ENCODE assay signal across 12 cellular contexts in the genomic region with DNA sequence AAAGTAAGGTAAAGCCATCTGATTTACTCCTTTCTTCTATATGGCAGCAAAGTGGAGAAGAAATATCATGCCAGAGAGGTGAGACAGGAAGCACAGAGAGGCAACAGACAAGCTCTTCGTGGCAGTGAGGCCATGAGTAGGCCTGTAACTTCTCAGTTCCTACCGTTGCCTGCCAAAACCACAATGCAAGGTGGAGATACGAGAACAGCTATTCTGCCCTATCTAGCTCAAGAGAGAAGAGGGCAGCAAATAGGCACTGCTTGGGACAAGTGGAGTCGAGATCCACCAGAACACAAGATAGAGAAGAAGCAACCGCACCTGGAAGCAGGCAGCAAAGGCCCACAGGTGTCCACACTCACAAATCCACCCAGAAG. TPM values are rescaled to one million over a fixed set of nuclear protein-coding genes. Genes with fewer than 3 reads are reported as not detected.
A peak's percentile ranks its signal among the peaks of the same experiment; 100 is the strongest.
DNase-seq lines count a peak whose midpoint lies in the region; ATAC-seq and TF ChIP-seq lines count a peak whose summit lies in the region.
"Had no signal": no experiment of that assay in that cellular context is flagged by ENCODE, and none has a peak within 500 bp of the region (broad histone marks: within the 10 kb centered on the region; RNA-seq: fewer than 3 reads in every experiment).

No MANE protein-coding gene starts in this region.

- H3K4me3 ChIP-seq in CD4-positive, CD25-positive, alpha-beta regulatory T cell (ENCODE audit: low read depth, low read length) = no peak overlapping the region
- H3K4me3 ChIP-seq in mammary epithelial cell (replicated peaks in 1 of 3; ENCODE audit: insufficient read depth in 1 of 3, low read depth in 2 of 3, low read length in 3 of 3) (no peak overlapping the region), brain microvascular endothelial cell (ENCODE audit: low read depth, low read length) (no peak overlapping the region)
- H3K4me3 ChIP-seq: cardiac muscle cell had no signal

- CTCF ChIA-PET in mammary epithelial cell (lab: Charles Lee; ENCODE audit: low non-redundant PET) = interaction anchor here (0.5 kb wide), 1 partner anchor 254 kb away, joined by 3 read pairs; no protein-coding TSS in a partner anchor

- peak overlapping the region in 1 of 4 donors; percentile 56 for H3K4me3 Mint-ChIP-seq in CD4-positive, CD25-positive, alpha-beta regulatory T cell
- H3K4me3 Mint-ChIP-seq: HFFc6 had no signal

- dilution Hi-C loops in mammary epithelial cell (cut with HindIII; ENCODE audit: low sequenced_read_pairs) = no loop called here

- peaks cover 4% of the 10 kb centered on the region for H3K36me3 Mint-ChIP-seq in CD4-positive, CD25-positive, alpha-beta regulatory T cell

- H3K36me3 ChIP-seq in CD4-positive, CD25-positive, alpha-beta regulatory T cell (ENCODE audit: control insufficient read depth, insufficient read depth, low read length) = no peaks in the 10 kb centered on the region
- H3K36me3 ChIP-seq in mammary epithelial cell (ENCODE audit: insufficient read depth, low read length) (no peaks in the 10 kb centered on the region), brain microvascular endothelial cell (replicated peaks) (no peaks in the 10 kb centered on the region)
- H3K36me3 ChIP-seq: cardiac muscle cell had no signal

- ATAC-seq in CD4-positive, CD25-positive, alpha-beta regulatory T cell (ENCODE audit: low read depth in 2 of 2) = peak; percentile 43 to 74
- ATAC-seq in GM18502 (IDR thresholded peaks at IDR 0.05; ENCODE audit: poor library complexity, unreplicated experiment) (peak; percentile 68), foreskin keratinocyte (no peak), HG02571 (IDR thresholded peaks at IDR 0.05; ENCODE audit: unreplicated experiment) (no peak), esophagus mucosa (no peak)

- H4K20me1 ChIP-seq in mammary epithelial cell (ENCODE audit: insufficient read depth, low read length) = no peaks in the 10 kb centered on the region

- H3K4me2 ChIP-seq in mammary epithelial cell (ENCODE audit: insufficient read depth, low read depth, low read length) = no peak overlapping the region

- peak overlapping the region; percentile 52 to 88 (median 79) for H3K27ac Mint-ChIP-seq in CD4-positive, CD25-positive, alpha-beta regulatory T cell
- H3K27ac Mint-ChIP-seq: HFFc6 had no signal

- H3K27me3 Mint-ChIP-seq in CD4-positive, CD25-positive, alpha-beta regulatory T cell = no peaks in the 10 kb centered on the region

- peaks cover 41% of the 10 kb centered on the region for H3K79me2 ChIP-seq in mammary epithelial cell (ENCODE audit: insufficient read depth, low read length)

- peak overlapping the region; percentile 51 for H3K27ac ChIP-seq in CD4-positive, CD25-positive, alpha-beta regulatory T cell (ENCODE audit: insufficient read depth, low read length, poor library complexity, severe bottlenecking)
- H3K27ac ChIP-seq in mammary epithelial cell (ENCODE audit: insufficient read depth, low read depth, low read length) = no peak overlapping the region
- H3K27ac ChIP-seq in brain microvascular endothelial cell = no peak overlapping the region
- H3K27ac ChIP-seq in foreskin keratinocyte = no peak overlapping the region
- H3K27ac ChIP-seq: cardiac muscle cell had no signal

- H2AFZ ChIP-seq in mammary epithelial cell (ENCODE audit: low read depth, low read length) = no peak overlapping the region

- peak in 1 of 3 donors; percentile 55 for DNase-seq in CD4-positive, CD25-positive, alpha-beta regulatory T cell
- DNase-seq in OCI-M1 (lab: John Stamatoyannopoulos, UW) = peak; percentile 78
- peak; percentile 31 for DNase-seq in mammary epithelial cell
- DNase-seq in brain microvascular endothelial cell = no peak
- DNase-seq in foreskin keratinocyte = no peak
- DNase-seq: HFFc6, kidney glomerular epithelial cell, nucleus accumbens had no signal

- no peaks in the 10 kb centered on the region for H3K9me3 ChIP-seq in CD4-positive, CD25-positive, alpha-beta regulatory T cell (ENCODE audit: control insufficient read depth in 2 of 2, low read length in 2 of 2)
- H3K9me3 ChIP-seq in mammary epithelial cell (replicated peaks; ENCODE audit: insufficient read depth, low read length) = no peaks in the 10 kb centered on the region

- no peak for TF ChIP-seq CTCF in mammary epithelial cell (conservative IDR thresholded peaks at IDR 0.05 in 1 of 2, IDR thresholded peaks at IDR 0.05 in 1 of 2; ENCODE audit: extremely low read depth in 1 of 2, insufficient read depth in 1 of 2, low read depth in 1 of 2, low read length in 2 of 2)
- no peak for TF ChIP-seq CTCF in brain microvascular endothelial cell (IDR thresholded peaks at IDR 0.05; ENCODE audit: low read depth, low read length, missing control alignments)
- TF ChIP-seq CTCF in foreskin keratinocyte (conservative IDR thresholded peaks at IDR 0.05) = no peak

- intact Hi-C loops in mammary epithelial cell (cut with micrococcal nuclease) = no loop called here

- H3K27me3 ChIP-seq in CD4-positive, CD25-positive, alpha-beta regulatory T cell (ENCODE audit: control insufficient read depth, insufficient read depth, low read length) = no peaks in the 10 kb centered on the region
- H3K27me3 ChIP-seq in mammary epithelial cell (ENCODE audit: insufficient read depth, low read length) (no peaks in the 10 kb centered on the region), brain microvascular endothelial cell (replicated peaks) (no peaks in the 10 kb centered on the region), foreskin keratinocyte (no peaks in the 10 kb centered on the region)

- no TSS peak for BruUV-seq in mammary epithelial cell (replicated peaks; lab: Mats Ljungman, UMichigan)

- in situ Hi-C loops in mammary epithelial cell (cut with MboI; ENCODE audit: low sequenced_read_pairs in 2 of 2) (no loop called here), brain microvascular endothelial cell (cut with HindIII; ENCODE audit: low pct_ligation_motif_present, low sequenced_read_pairs) (no loop called here)

- peaks cover 13% of the 10 kb centered on the region for H3K4me1 ChIP-seq in CD4-positive, CD25-positive, alpha-beta regulatory T cell (ENCODE audit: control insufficient read depth, insufficient read depth, low read length, poor library complexity, severe bottlenecking)
- H3K4me1 ChIP-seq in mammary epithelial cell (ENCODE audit: insufficient read depth, low read length) (peaks cover 24% of the 10 kb centered on the region), foreskin keratinocyte (peaks cover 10% of the 10 kb centered on the region)

- peaks cover 5 to 44% (median 25%) of the 10 kb centered on the region in 4 donors for H3K4me1 Mint-ChIP-seq in CD4-positive, CD25-positive, alpha-beta regulatory T cell

- H3K9me3 Mint-ChIP-seq in CD4-positive, CD25-positive, alpha-beta regulatory T cell = no peaks in the 10 kb centered on the region
- H3K9me3 Mint-ChIP-seq: HFFc6 had no signal

- 75% methylated on average over 5 of the region's 5 CpGs for WGBS in mammary epithelial cell (ENCODE audit: low coverage, missing lambda C conversion rate)

- no peak overlapping the region for H3K9ac ChIP-seq in mammary epithelial cell (ENCODE audit: insufficient read depth, low read length)

RNA-seq across cellular contexts. Expression of a gene that starts 24.8 kb away (rescaled TPM):
- 29.4 TPM for total RNA-seq in CD4-positive, CD25-positive, alpha-beta regulatory T cell
- polyA plus RNA-seq in CD4-positive, CD25-positive, alpha-beta regulatory T cell = 10 to 100 TPM in 1 of 4 donors, 1 to 10 TPM in 3; 7.3 to 10.0 (median 8.0) TPM
- total RNA-seq in mammary epithelial cell (10 to 100 TPM in 1 of 2 donors, 1 to 10 TPM in 1; 5.5 to 15.3 TPM), foreskin keratinocyte (8.6 and 8.9 TPM in 2 replicates), esophagus mucosa (20.1 TPM)
- polyA plus RNA-seq in mammary epithelial cell (9.4 TPM), foreskin keratinocyte (4.9 and 5.3 TPM in 2 replicates)
- 18.5 TPM for polyA minus RNA-seq in mammary epithelial cell

RNA-seq across cellular contexts. Expression of a gene that starts 25.2 kb away (rescaled TPM):
- 0.39 TPM for total RNA-seq in CD4-positive, CD25-positive, alpha-beta regulatory T cell
- polyA plus RNA-seq in CD4-positive, CD25-positive, alpha-beta regulatory T cell = not detected
- under 1 TPM; 0.33 to 0.99 TPM for total RNA-seq in mammary epithelial cell
- polyA plus RNA-seq in mammary epithelial cell = 0.51 TPM
- polyA minus RNA-seq in mammary epithelial cell = not detected
- 0.35 and 0.65 TPM in 2 replicates for total RNA-seq in foreskin keratinocyte
- polyA plus RNA-seq in foreskin keratinocyte = 0.29 and 0.49 TPM in 2 replicates
- total RNA-seq in esophagus mucosa = 0.40 TPM

Comparison
In these comparisons a context has a peak if more than half of its experiments do, and no peak if none do; other contexts are left out.
1. ATAC-seq: peak in CD4-positive, CD25-positive, alpha-beta regulatory T cell (2 of 2) and GM18502 (single experiment); none in foreskin keratinocyte (single experiment), HG02571 (single experiment) and esophagus mucosa (single experiment).
2. DNase-seq: peak in OCI-M1 (single experiment) and mammary epithelial cell (single experiment); none in brain microvascular endothelial cell (single experiment) and foreskin keratinocyte (0 of 2).